ENCODE assay signal across 24 cellular contexts in genomic region chr2:228630786-228631185, GRCh38.
"Had no signal": no experiment of that assay in that cellular context is flagged by ENCODE, and none has a peak within 500 bp of the region (broad histone marks: within the 10 kb centered on the region; RNA-seq: fewer than 3 reads in every experiment).

No MANE protein-coding gene starts in this region.

- DNase-seq: natural killer cell; occipital lobe; ovary; posterior cingulate gyrus; psoas muscle; right cardiac atrium; right lobe of liver; sigmoid colon; small intestine; stimulated activated CD4-positive, alpha-beta T cell treated with anti-CD3 and anti-CD28 coated beads, Interleukin-15, amount 100 ng/mL, for 24 hours; stimulated activated CD4-positive, alpha-beta T cell treated with anti-CD3 and anti-CD28 coated beads, Interleukin-2, amount 100 ng/mL, for 24 hours; stimulated activated CD4-positive, alpha-beta T cell treated with anti-CD3 and anti-CD28 coated beads, Interleukin-2, amount 100 ng/mL, for 48 hours; stimulated activated CD4-positive, alpha-beta T cell treated with anti-CD3 and anti-CD28 coated beads, Interleukin-4, amount 100 ng/mL, for 24 hours; stimulated activated naive B cell treated with anti-CD40 and anti-IgM and Interleukin-4, amounts not matched to agents 10 μg/mL and 1 μg/mL and 100 μg/mL, for 72 hours; stimulated activated naive CD4-positive, alpha-beta T cell treated with Interleukin-2 at 50 U/mL for 16 hours; stomach; thyroid gland; upper lobe of right lung; uterus had no signal

- H3K4me1 ChIP-seq: neural progenitor cell, parathyroid adenoma, psoas muscle, right lobe of liver, sigmoid colon, stomach, thyroid gland, tibial nerve, upper lobe of right lung, uterus had no signal

- H3K9ac ChIP-seq: neural progenitor cell, parathyroid adenoma had no signal

- H3K27ac ChIP-seq: neural progenitor cell, ovary, parathyroid adenoma, psoas muscle, right lobe of liver, sigmoid colon, stomach, thoracic aorta, thyroid gland, tibial nerve, upper lobe of right lung, uterus had no signal

- H3K4me2 ChIP-seq: neural progenitor cell had no signal

- H3K79me2 ChIP-seq: parathyroid adenoma had no signal

- H3K4me3 ChIP-seq: neural progenitor cell, ovary, psoas muscle, right lobe of liver, sigmoid colon, stomach, thoracic aorta, thyroid gland, tibial nerve, upper lobe of right lung, uterus had no signal

- H3K27me3 ChIP-seq: neural progenitor cell, ovary, right lobe of liver, sigmoid colon, stomach, thyroid gland, tibial nerve, upper lobe of right lung, uterus had no signal

- ATAC-seq: natural killer cell; psoas muscle; right cardiac atrium; right lobe of liver; stimulated activated effector memory CD8-positive, alpha-beta T cell treated with anti-CD3 and anti-CD28 coated beads, Interleukin-12 subunit alpha, Interleukin-12 subunit beta, amount 100 ng/mL, for 72 hours; stimulated activated naive B cell treated with anti-CD40 and anti-IgM and Interleukin-4, amounts not matched to agents 10 μg/mL and 1 μg/mL and 100 μg/mL, for 72 hours; upper lobe of right lung had no signal

- H3K36me3 ChIP-seq: neural progenitor cell, ovary, right lobe of liver, sigmoid colon, stomach, thoracic aorta, thyroid gland, tibial nerve, upper lobe of right lung, uterus had no signal
